In genomic region chr11:47941907-47942558, GRCh38 we compare ENCODE assay signal across 16 cellular contexts. TPM values are rescaled to one million over a fixed set of nuclear protein-coding genes. Genes with fewer than 3 reads are reported as not detected.
DNase-seq lines count a peak whose midpoint lies in the region; ATAC-seq and TF ChIP-seq lines count a peak whose summit lies in the region.
"Had no signal": no experiment of that assay in that cellular context is flagged by ENCODE, and none has a peak within 500 bp of the region (broad histone marks: within the 10 kb centered on the region; RNA-seq: fewer than 3 reads in every experiment).

No MANE protein-coding gene starts in this region.

- intact Hi-C loops in Right ventricle myocardium inferior (cut with DNase I) (no loop called here), left ventricle myocardium superior (cut with micrococcal nuclease) (no loop called here)
- intact Hi-C loops in activated CD4-positive, alpha-beta memory T cell treated with anti-CD3 and anti-CD28 coated beads for 36 hours (cut with micrococcal nuclease) = no loop called here

- no peak for DNase-seq in Right ventricle myocardium inferior (ENCODE audit: missing footprints)
- no peak for DNase-seq in left ventricle myocardium superior
- DNase-seq in hippocampal formation (lab: John Stamatoyannopoulos, UW) = peak; percentile 2 to 6
- DNase-seq in type B pancreatic cell (ENCODE audit: extremely low spot score, unreplicated experiment) = no peak
- no peak for DNase-seq in activated CD4-positive, alpha-beta memory T cell treated with anti-CD3 and anti-CD28 coated beads for 36 hours
- no peak for DNase-seq in activated naive CD4-positive, alpha-beta T cell treated with anti-CD3 and anti-CD28 coated beads, Interleukin-2, amount 50 U/mL, for 16 hours
- no peak for DNase-seq in DMS79 treated with DMSO at 0.1 percent for 48 hours (lab: John Stamatoyannopoulos, UW)
- DNase-seq: ACHN, dermis blood vessel endothelial cell, mesenchymal stem cell, NCI-H2029 treated with DMSO at 0.1 percent for 48 hours, ovary, T-helper 17 cell, tibial artery had no signal

- no peaks in the 10 kb centered on the region for H3K36me3 Mint-ChIP-seq in type B pancreatic cell
- H3K36me3 Mint-ChIP-seq in activated CD4-positive, alpha-beta memory T cell treated with anti-CD3 and anti-CD28 coated beads for 36 hours = no peaks in the 10 kb centered on the region

- peak overlapping the region; percentile 15 for H3K4me2 ChIP-seq in OCI-LY3 (ENCODE audit: low read length)

- CTCF ChIA-PET in activated CD4-positive, alpha-beta memory T cell treated with anti-CD3 and anti-CD28 coated beads for 36 hours (lab: Charles Lee) = interaction anchor here (1.4 to 1.9 kb wide), 2 partner anchors 114 to 167 kb away, joined by 4 to 6 read pairs; no protein-coding TSS in a partner anchor

- no peak overlapping the region for H3K4me3 Mint-ChIP-seq in type B pancreatic cell
- H3K4me3 Mint-ChIP-seq in activated CD4-positive, alpha-beta memory T cell treated with anti-CD3 and anti-CD28 coated beads for 36 hours = no peak overlapping the region
- H3K4me3 Mint-ChIP-seq: T-helper 17 cell had no signal

- peaks cover 18% of the 10 kb centered on the region for H3K4me1 ChIP-seq in OCI-LY3 (ENCODE audit: low read length)

- H3K9me3 ChIP-seq in OCI-LY3 (ENCODE audit: insufficient read depth, low read length) = no peaks in the 10 kb centered on the region
- H3K9me3 ChIP-seq: ovary, tibial artery had no signal

- no peak overlapping the region for H2AFZ ChIP-seq in OCI-LY3 (ENCODE audit: low read depth, low read length)

- peak overlapping the region; percentile 15 for H3K27ac Mint-ChIP-seq in type B pancreatic cell
- no peak overlapping the region for H3K27ac Mint-ChIP-seq in activated CD4-positive, alpha-beta memory T cell treated with anti-CD3 and anti-CD28 coated beads for 36 hours
- H3K27ac Mint-ChIP-seq: activated T-helper 2 cell treated with anti-CD3 and anti-CD28 coated beads, Interferon-gamma antibody, Interleukin-2, Interleukin-4, amounts not matched to agents 10 μg/mL and 5 μg/mL and 100 μg/mL, durations not matched to agents 14 hours and 24 hours and 36 hours; T-helper 17 cell had no signal

- ATAC-seq in Right ventricle myocardium inferior = peak; percentile 43
- no peak for ATAC-seq in left ventricle myocardium superior
- ATAC-seq: T-helper 17 cell had no signal

- no peaks in the 10 kb centered on the region for H3K79me2 ChIP-seq in OCI-LY3 (ENCODE audit: low read length)

- H3K36me3 ChIP-seq in OCI-LY3 (replicated peaks; ENCODE audit: low read depth, low read length) = no peaks in the 10 kb centered on the region
- H3K36me3 ChIP-seq: ovary, tibial artery had no signal

- H3K4me1 Mint-ChIP-seq in type B pancreatic cell (ENCODE audit: unreplicated experiment) = peaks cover 16% of the 10 kb centered on the region
- H3K4me1 Mint-ChIP-seq in activated CD4-positive, alpha-beta memory T cell treated with anti-CD3 and anti-CD28 coated beads for 36 hours (ENCODE audit: low read depth) = peaks cover 17% of the 10 kb centered on the region

- POLR2A ChIA-PET in activated CD4-positive, alpha-beta memory T cell treated with anti-CD3 and anti-CD28 coated beads for 36 hours (lab: Charles Lee) = interaction anchor here (0.7 kb wide), 1 partner anchor 107 kb away, joined by 4 read pairs; no protein-coding TSS in a partner anchor

- no peaks in the 10 kb centered on the region for H3K9me3 Mint-ChIP-seq in type B pancreatic cell
- no peaks in the 10 kb centered on the region for H3K9me3 Mint-ChIP-seq in activated CD4-positive, alpha-beta memory T cell treated with anti-CD3 and anti-CD28 coated beads for 36 hours
- H3K9me3 Mint-ChIP-seq: activated T-helper 2 cell treated with anti-CD3 and anti-CD28 coated beads, Interferon-gamma antibody, Interleukin-2, Interleukin-4, amounts not matched to agents 10 μg/mL and 5 μg/mL and 100 μg/mL, durations not matched to agents 14 hours and 24 hours and 36 hours had no signal

- H3K9ac ChIP-seq in OCI-LY3 (ENCODE audit: low read length) = no peak overlapping the region

- H4K20me1 ChIP-seq in OCI-LY3 (ENCODE audit: insufficient read depth, low read length) = no peaks in the 10 kb centered on the region

- H3K27me3 ChIP-seq in OCI-LY3 (ENCODE audit: low read depth, low read length) = no peaks in the 10 kb centered on the region
- H3K27me3 ChIP-seq: ovary, tibial artery had no signal

- TF ChIP-seq CTCF in OCI-LY3 (IDR thresholded peaks at IDR 0.05; ENCODE audit: low read depth, low read length) = no peak
- no peak for TF ChIP-seq CTCF in type B pancreatic cell (conservative IDR thresholded peaks at IDR 0.05)

- H3K27me3 Mint-ChIP-seq in type B pancreatic cell = no peaks in the 10 kb centered on the region
- no peaks in the 10 kb centered on the region for H3K27me3 Mint-ChIP-seq in activated CD4-positive, alpha-beta memory T cell treated with anti-CD3 and anti-CD28 coated beads for 36 hours
- H3K27me3 Mint-ChIP-seq: T-helper 17 cell had no signal

- H3K27ac ChIP-seq in OCI-LY3 (ENCODE audit: low read length) = no peak overlapping the region
- H3K27ac ChIP-seq: ovary, tibial artery had no signal

- no peak overlapping the region for H3K4me3 ChIP-seq in OCI-LY3 (ENCODE audit: low read length)
- H3K4me3 ChIP-seq: ovary, tibial artery had no signal

RNA-seq across cellular contexts. Expression of gene PTPRJ, which starts 38.3 kb away (rescaled TPM):
- total RNA-seq in Right ventricle myocardium inferior = 7.2 TPM
- total RNA-seq in left ventricle myocardium superior = 7.1 TPM
- total RNA-seq in type B pancreatic cell (ENCODE audit: low replicate concordance) = 18.6 and 21.6 TPM in 2 replicates
- total RNA-seq in activated CD4-positive, alpha-beta memory T cell treated with anti-CD3 and anti-CD28 coated beads for 36 hours = 10 to 100 TPM; 36.3 to 37.0 TPM

Comparison
In these comparisons a context has a peak if more than half of its experiments do, and no peak if none do; other contexts are left out.
1. DNase-seq: peak in hippocampal formation (2 of 2); none in Right ventricle myocardium inferior (single experiment), left ventricle myocardium superior (single experiment), type B pancreatic cell (single experiment), activated CD4-positive, alpha-beta memory T cell treated with anti-CD3 and anti-CD28 coated beads for 36 hours (single experiment), activated naive CD4-positive, alpha-beta T cell treated with anti-CD3 and anti-CD28 coated beads, Interleukin-2, amount 50 U/mL, for 16 hours (single experiment) and DMS79 treated with DMSO at 0.1 percent for 48 hours (single experiment).